Comparison of ENCODE assay signal across 16 cellular contexts in the genomic region with DNA sequence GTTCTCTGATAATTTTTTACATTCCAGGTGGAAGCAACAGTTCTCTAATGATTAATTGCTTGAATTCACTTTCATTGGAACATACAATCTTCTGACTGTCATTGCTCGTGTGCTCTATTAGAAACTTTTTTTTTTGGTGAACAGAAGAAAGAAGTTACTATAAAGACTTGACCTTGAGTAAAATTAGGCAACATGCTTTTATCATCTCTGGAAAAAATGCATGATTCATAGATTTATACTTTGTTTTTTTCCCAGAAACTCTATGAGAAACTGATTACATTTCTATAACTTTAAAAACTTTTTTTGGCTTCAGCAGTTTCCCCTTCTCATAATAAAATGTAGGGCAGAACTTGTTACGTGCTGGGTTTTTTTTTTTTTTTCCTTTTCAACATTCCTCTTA.
DNase-seq lines count a peak whose midpoint lies in the region; ATAC-seq and TF ChIP-seq lines count a peak whose summit lies in the region.
"Had no signal": no experiment of that assay in that cellular context is flagged by ENCODE, and none has a peak within 500 bp of the region (broad histone marks: within the 10 kb centered on the region; RNA-seq: fewer than 3 reads in every experiment).

No MANE protein-coding gene starts in this region.

- peaks cover 6% of the 10 kb centered on the region for H3K4me1 ChIP-seq in IMR-90 (ENCODE audit: control insufficient read depth, insufficient read depth, low read length)
- H3K4me1 ChIP-seq in mesenchymal stem cell (ENCODE audit: control insufficient read depth, insufficient read depth, low read depth, low read length): no peaks in the 10 kb centered on the region
- no peaks in the 10 kb centered on the region for H3K4me1 ChIP-seq in Caco-2

- no peak for TF ChIP-seq POLR2A in IMR-90 (IDR thresholded peaks at IDR 0.05; ENCODE audit: low read depth, low read length)

- H3K36me3 Mint-ChIP-seq in Caco-2 (ENCODE audit: insufficient read depth, unreplicated experiment): peaks cover 13% of the 10 kb centered on the region

- H2AK5ac ChIP-seq in IMR-90 (ENCODE audit: low read depth, low read length): no peak overlapping the region
- H2AK5ac ChIP-seq in mesenchymal stem cell (ENCODE audit: low read length, severe bottlenecking): no peak overlapping the region

- H3K27me3 ChIP-seq in IMR-90 (ENCODE audit: control insufficient read depth, insufficient read depth, low read length): no peaks in the 10 kb centered on the region
- H3K27me3 ChIP-seq in mesenchymal stem cell (ENCODE audit: control insufficient read depth in 1 of 2, insufficient read depth in 1 of 2, low read length in 2 of 2): no peaks in the 10 kb centered on the region
- no peaks in the 10 kb centered on the region for H3K27me3 ChIP-seq in Caco-2 (replicated peaks; ENCODE audit: control insufficient read depth, insufficient read depth, low read length)

- no peak for TF ChIP-seq CTCF in AG09319 (IDR thresholded peaks at IDR 0.05; ENCODE audit: low read depth, low read length)
- TF ChIP-seq CTCF in IMR-90 (conservative IDR thresholded peaks at IDR 0.05; ENCODE audit: low read depth, low read length): no peak
- no peak for TF ChIP-seq CTCF in Caco-2 (IDR thresholded peaks at IDR 0.05; ENCODE audit: insufficient read depth in 1 of 2, low read depth in 1 of 2, low read length in 1 of 2, severe bottlenecking in 1 of 2, unreplicated experiment in 1 of 2)

- no TSS peak for BruUV-seq in IMR-90 (replicated peaks; lab: Mats Ljungman, UMichigan)
- BruUV-seq in Caco-2 (replicated peaks; lab: Mats Ljungman, UMichigan): no TSS peak

- H2BK12ac ChIP-seq in mesenchymal stem cell (ENCODE audit: low read length in 2 of 2): no peak overlapping the region

- no peak overlapping the region for H4K5ac ChIP-seq in IMR-90 (ENCODE audit: low read depth, low read length)

- no peak overlapping the region for H3K9ac ChIP-seq in IMR-90 (ENCODE audit: low read depth, low read length)
- H3K9ac ChIP-seq in mesenchymal stem cell (ENCODE audit: low read length): no peak overlapping the region

- dilution Hi-C loops in IMR-90 (cut with HindIII; ENCODE audit: low sequenced_read_pairs, unreplicated experiment): no loop called here

- H4K8ac ChIP-seq in IMR-90 (ENCODE audit: low read depth in 2 of 2, low read length in 2 of 2) (no peak overlapping the region), mesenchymal stem cell (ENCODE audit: low read length) (no peak overlapping the region)

- H3K23ac ChIP-seq in IMR-90 (ENCODE audit: low read depth, low read length) (no peak overlapping the region), mesenchymal stem cell (ENCODE audit: low read length in 2 of 2) (no peak overlapping the region)

- no peak overlapping the region for H3K4me3 Mint-ChIP-seq in Caco-2 (ENCODE audit: unreplicated experiment)

- H3K4me3 ChIP-seq in IMR-90 (ENCODE audit: insufficient read depth, low read depth, low read length) (no peak overlapping the region), mesenchymal stem cell (ENCODE audit: insufficient read depth in 1 of 2, low read depth in 1 of 2, low read length in 2 of 2) (no peak overlapping the region), Caco-2 (ENCODE audit: low read depth, low read length) (no peak overlapping the region)

- no peak for TF ChIP-seq RAD21 in IMR-90 (IDR thresholded peaks at IDR 0.05; ENCODE audit: low read length)

- intact Hi-C loops in IMR-90 (cut with micrococcal nuclease) (no loop called here), Caco-2 (cut with micrococcal nuclease; ENCODE audit: unreplicated experiment) (no loop called here)

- no peaks in the 10 kb centered on the region; the same call in 1 of the 2 replicates for H3K9me1 ChIP-seq in IMR-90 (ENCODE audit: insufficient read depth, low read length)

- peaks cover 2% of the 10 kb centered on the region for H3K9me3 Mint-ChIP-seq in Caco-2 (ENCODE audit: unreplicated experiment)

- no peak overlapping the region for H3K14ac ChIP-seq in IMR-90 (replicated peaks; ENCODE audit: low read depth, low read length)
- H3K14ac ChIP-seq in mesenchymal stem cell (ENCODE audit: low read length in 2 of 2): no peak overlapping the region

- H3K79me1 ChIP-seq in IMR-90 (ENCODE audit: low read depth in 1 of 2, low read length in 2 of 2) (peaks cover 16 to 26% of the 10 kb centered on the region in 2 experiments), mesenchymal stem cell (replicated peaks; ENCODE audit: low read length, poor library complexity, severe bottlenecking) (peaks cover 17% of the 10 kb centered on the region)

- no peak overlapping the region for H3K27ac ChIP-seq in IMR-90 (ENCODE audit: insufficient read depth, low read length)
- H3K27ac ChIP-seq in mesenchymal stem cell (ENCODE audit: low read length, poor library complexity, severe bottlenecking): no peak overlapping the region
- H3K27ac ChIP-seq: HL-60 had no signal

- CTCF ChIA-PET in IMR-90 (lab: Yijun Ruan, JAX) (no interaction called here), Caco-2 (lab: Charles Lee) (no interaction called here)

- no peak overlapping the region for H3K18ac ChIP-seq in IMR-90 (ENCODE audit: low read depth, low read length)
- H3K18ac ChIP-seq in mesenchymal stem cell (ENCODE audit: low read depth in 1 of 2, low read length in 2 of 2): no peak overlapping the region

- H3K27me3 Mint-ChIP-seq in Caco-2 (ENCODE audit: insufficient read depth, unreplicated experiment): no peaks in the 10 kb centered on the region

- H3K4me1 Mint-ChIP-seq in Caco-2 (ENCODE audit: low read depth, unreplicated experiment): no peaks in the 10 kb centered on the region

- H2BK15ac ChIP-seq in IMR-90 (ENCODE audit: low read depth, low read length) (no peak overlapping the region), mesenchymal stem cell (ENCODE audit: low read depth, poor library complexity, severe bottlenecking) (no peak overlapping the region)

- no peaks in the 10 kb centered on the region for H3K36me3 ChIP-seq in IMR-90 (ENCODE audit: control insufficient read depth, insufficient read depth, low read length)
- H3K36me3 ChIP-seq in mesenchymal stem cell (ENCODE audit: control insufficient read depth in 1 of 2, insufficient read depth in 2 of 2, low read depth in 1 of 2, low read length in 2 of 2): peaks cover 3 to 18% of the 10 kb centered on the region in 2 experiments
- no peaks in the 10 kb centered on the region for H3K36me3 ChIP-seq in Caco-2 (ENCODE audit: control insufficient read depth, insufficient read depth, low read length)

- H2BK5ac ChIP-seq in IMR-90 (ENCODE audit: low read depth, low read length, poor library complexity, severe bottlenecking) (no peak overlapping the region), mesenchymal stem cell (ENCODE audit: low read depth, low read length, poor library complexity, severe bottlenecking) (no peak overlapping the region)

- no peaks in the 10 kb centered on the region for H4K20me1 ChIP-seq in IMR-90 (ENCODE audit: insufficient read depth, low read length)

- H3K4ac ChIP-seq in IMR-90 (ENCODE audit: low read depth, low read length): no peak overlapping the region
- H3K4ac ChIP-seq in mesenchymal stem cell (ENCODE audit: low read depth in 1 of 2, low read length in 2 of 2): no peak overlapping the region

- in situ Hi-C loops in IMR-90 (cut with MboI; ENCODE audit: low sequenced_read_pairs): no loop called here

- POLR2A ChIA-PET in IMR-90 (lab: Charles Lee; ENCODE audit: unreplicated experiment) (no interaction called here), Caco-2 (lab: Charles Lee) (no interaction called here)

- DNase-seq in AG09319 (ENCODE audit: extremely low read depth, low read depth) (peak; percentile 3), IMR-90 (peak; percentile 59), fibroblast of gingiva (ENCODE audit: low read depth) (peak; percentile 51), mesenchymal stem cell (peak; percentile 41), Caco-2 (no peak), anterior cingulate cortex (lab: John Stamatoyannopoulos, UW) (no peak), NCI-H187 treated with DMSO at 0.1 percent for 48 hours (lab: John Stamatoyannopoulos, UW) (no peak)
- no peak for DNase-seq in activated CD4-positive, alpha-beta T cell treated with anti-CD3 and anti-CD28 coated beads, Interleukin-2, amount 50 U/mL, for 4 hours
- DNase-seq: NCI-H1417 treated with DMSO at 0.1 percent for 48 hours, NCI-H2029, NCI-H2171, NCI-H446, OCI-M1, RPMI8226 had no signal

- H2AK9ac ChIP-seq in IMR-90 (replicated peaks; ENCODE audit: low read depth, low read length, poor library complexity): no peak overlapping the region

- H3K9me3 ChIP-seq in IMR-90 (ENCODE audit: control insufficient read depth, insufficient read depth, low read length) (no peaks in the 10 kb centered on the region), mesenchymal stem cell (ENCODE audit: control insufficient read depth, low read length) (peaks cover 9% of the 10 kb centered on the region), Caco-2 (peaks cover 4% of the 10 kb centered on the region; the same call in 1 of the 2 replicates)

- peak; percentile 12 for ATAC-seq in IMR-90 (ENCODE audit: low read depth)
- ATAC-seq: HCT116 had no signal

- H4K91ac ChIP-seq in IMR-90 (ENCODE audit: insufficient read depth, low read depth, low read length) (no peak overlapping the region), mesenchymal stem cell (ENCODE audit: low read length) (no peak overlapping the region)

- no peak overlapping the region for H2BK20ac ChIP-seq in IMR-90 (ENCODE audit: low read depth, low read length)

- H3K27ac Mint-ChIP-seq in Caco-2 (ENCODE audit: unreplicated experiment): no peak overlapping the region

- no peak overlapping the region for H3K56ac ChIP-seq in IMR-90 (ENCODE audit: extremely low read depth, insufficient read depth, low read length)

- H2BK120ac ChIP-seq in IMR-90 (ENCODE audit: low read depth, low read length) (no peak overlapping the region), mesenchymal stem cell (ENCODE audit: low read depth, low read length) (no peak overlapping the region)

- H2AFZ ChIP-seq in IMR-90 (replicated peaks; ENCODE audit: low read length, poor library complexity) (no peak overlapping the region), mesenchymal stem cell (ENCODE audit: low read depth, low read length) (no peak overlapping the region)

- H3K4me2 ChIP-seq in IMR-90 (ENCODE audit: low read depth, low read length) (no peak overlapping the region), mesenchymal stem cell (ENCODE audit: low read length, poor library complexity, severe bottlenecking) (no peak overlapping the region)

- no CpG with 5 or more reads among the region's 2 CpGs for WGBS in IMR-90 (ENCODE audit: extremely low coverage in 2 of 2, insufficient read length in 1 of 2), 2 experiments
- WGBS in mesenchymal stem cell: no CpG with 5 or more reads among the region's 2 CpGs

TF ChIP-seq in IMR-90, 13 proteins besides CTCF, POLR2A, EP300 and RAD21:
- TF ChIP-seq NFE2L2 (IDR thresholded peaks at IDR 0.05; ENCODE audit: low read depth, low read length) (no peak), CEBPB (IDR thresholded peaks at IDR 0.05; ENCODE audit: low read depth, low read length) (peak; percentile 61; the same call in 1 of the 2 replicates)

Comparison
In these comparisons a context has a peak if more than half of its experiments do, and no peak if none do; other contexts are left out.
1. DNase-seq: peak in AG09319 (single experiment), IMR-90 (single experiment), fibroblast of gingiva (single experiment) and mesenchymal stem cell (single experiment); none in Caco-2 (0 of 2), anterior cingulate cortex (0 of 58), activated CD4-positive, alpha-beta T cell treated with anti-CD3 and anti-CD28 coated beads, Interleukin-2, amount 50 U/mL, for 4 hours (0 of 2) and NCI-H187 treated with DMSO at 0.1 percent for 48 hours (single experiment).